In the genomic region with DNA sequence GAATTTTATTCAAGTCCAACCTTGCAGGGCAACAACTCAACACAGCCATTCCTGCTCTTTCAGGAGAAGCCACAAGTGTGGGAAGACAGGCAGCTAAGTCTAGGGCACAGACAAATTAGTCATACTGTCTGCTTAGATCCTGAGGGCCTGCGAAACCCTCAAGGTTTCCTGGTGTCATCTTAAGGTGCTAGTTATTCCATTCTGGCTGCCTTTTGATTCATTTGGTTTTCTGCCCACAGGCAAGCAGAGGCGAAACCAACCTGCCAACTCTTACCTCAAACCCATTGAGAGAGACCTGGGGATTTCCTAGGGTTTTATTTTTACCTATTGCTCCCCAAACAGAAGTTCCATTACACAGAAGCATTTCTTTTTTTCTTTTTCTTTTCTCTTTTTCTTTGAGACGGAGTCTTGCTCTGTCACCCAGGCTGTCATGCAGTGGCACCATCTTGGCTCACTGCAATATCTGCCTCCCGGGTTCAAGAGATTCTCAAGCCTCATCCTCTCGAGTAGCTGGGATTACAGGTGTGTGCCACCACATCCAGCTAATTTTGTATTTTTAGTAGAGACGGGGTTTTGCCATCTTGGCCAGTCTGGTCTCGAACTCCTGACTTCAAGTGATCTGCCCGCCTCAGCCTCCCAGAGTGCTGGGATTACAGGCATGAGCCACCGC, we compare ENCODE assay signal across 11 cellular contexts. TPM values are rescaled to one million over a fixed set of nuclear protein-coding genes. Genes with fewer than 3 reads are reported as not detected.
DNase-seq lines count a peak whose midpoint lies in the region; ATAC-seq and TF ChIP-seq lines count a peak whose summit lies in the region.
"Had no signal": no experiment of that assay in that cellular context is flagged by ENCODE, and none has a peak within 500 bp of the region (broad histone marks: within the 10 kb centered on the region; RNA-seq: fewer than 3 reads in every experiment).

No MANE protein-coding gene starts in this region.

- no peak for TF ChIP-seq CTCF in prostate gland (IDR thresholded peaks at IDR 0.05)

- H3K36me3 Mint-ChIP-seq in activated T-helper 2 cell treated with anti-CD3 and anti-CD28 coated beads, Interferon-gamma antibody, Interleukin-2, Interleukin-4, amounts not matched to agents 10 μg/mL and 5 μg/mL and 100 μg/mL, durations not matched to agents 14 hours and 24 hours and 36 hours (ENCODE audit: low read depth) = no peaks in the 10 kb centered on the region

- intact Hi-C loops in activated T-helper 2 cell treated with anti-CD3 and anti-CD28 coated beads, Interferon-gamma antibody, Interleukin-2, Interleukin-4, amounts not matched to agents 10 μg/mL and 5 μg/mL and 100 μg/mL, durations not matched to agents 14 hours and 24 hours and 36 hours (cut with micrococcal nuclease) = loop anchor here (1.0 to 5.0 kb wide), 6 partner anchors 39 to 407 kb away; partner anchors contain the start of genes AGFG1 and MFF
- intact Hi-C loops in prostate gland (cut with DNase I) (no loop called here), Right ventricle myocardium superior (cut with DNase I) (no loop called here)

- ATAC-seq in GM19463 (IDR thresholded peaks at IDR 0.05; ENCODE audit: unreplicated experiment) (peak; percentile 80), HG03520 (IDR thresholded peaks at IDR 0.05; ENCODE audit: unreplicated experiment) (peak; percentile 64), Right ventricle myocardium superior (ENCODE audit: poor library complexity) (no peak)

- 85% methylated on average over 9 of the region's 9 CpGs for WGBS in prostate gland

- no peak for TF ChIP-seq POLR2A in prostate gland (IDR thresholded peaks at IDR 0.05)

- H3K9me3 Mint-ChIP-seq in activated T-helper 2 cell treated with anti-CD3 and anti-CD28 coated beads, Interferon-gamma antibody, Interleukin-2, Interleukin-4, amounts not matched to agents 10 μg/mL and 5 μg/mL and 100 μg/mL, durations not matched to agents 14 hours and 24 hours and 36 hours = no peaks in the 10 kb centered on the region

- no peaks in the 10 kb centered on the region for H3K9me3 ChIP-seq in prostate gland

- H3K4me3 ChIP-seq in prostate gland = no peak overlapping the region

- H3K4me1 ChIP-seq in prostate gland (replicated peaks) = no peaks in the 10 kb centered on the region

- H3K27ac ChIP-seq in prostate gland = no peak overlapping the region
- H3K27ac ChIP-seq: C4-2B had no signal

- H3K36me3 ChIP-seq in prostate gland = no peaks in the 10 kb centered on the region

- no peaks in the 10 kb centered on the region for H3K27me3 ChIP-seq in prostate gland (replicated peaks; ENCODE audit: insufficient read depth)

- peak overlapping the region; percentile 37 for H3K4me3 Mint-ChIP-seq in activated T-helper 2 cell treated with anti-CD3 and anti-CD28 coated beads, Interferon-gamma antibody, Interleukin-2, Interleukin-4, amounts not matched to agents 10 μg/mL and 5 μg/mL and 100 μg/mL, durations not matched to agents 14 hours and 24 hours and 36 hours (ENCODE audit: low read depth)

- H3K27me3 Mint-ChIP-seq in activated T-helper 2 cell treated with anti-CD3 and anti-CD28 coated beads, Interferon-gamma antibody, Interleukin-2, Interleukin-4, amounts not matched to agents 10 μg/mL and 5 μg/mL and 100 μg/mL, durations not matched to agents 14 hours and 24 hours and 36 hours (ENCODE audit: low read depth) = no peaks in the 10 kb centered on the region

- peak; percentile 74 for DNase-seq in A172 (ENCODE audit: low spot score)
- DNase-seq in activated T-helper 2 cell treated with anti-CD3 and anti-CD28 coated beads, Interferon-gamma antibody, Interleukin-2, Interleukin-4, amounts not matched to agents 10 μg/mL and 5 μg/mL and 100 μg/mL, durations not matched to agents 14 hours and 24 hours and 36 hours (ENCODE audit: low spot score) = peak; percentile 18
- peak; percentile 62 to 70 for DNase-seq in stimulated activated CD4-positive, alpha-beta T cell treated with anti-CD3 and anti-CD28 coated beads, Interleukin-2, amount 100 ng/mL, for 24 hours
- no peak for DNase-seq in SIG-M5 (lab: John Stamatoyannopoulos, UW)
- DNase-seq in prostate gland (ENCODE audit: low spot score) = no peak
- no peak for DNase-seq in Right ventricle myocardium superior

- H3K27ac Mint-ChIP-seq in activated T-helper 2 cell treated with anti-CD3 and anti-CD28 coated beads, Interferon-gamma antibody, Interleukin-2, Interleukin-4, amounts not matched to agents 10 μg/mL and 5 μg/mL and 100 μg/mL, durations not matched to agents 14 hours and 24 hours and 36 hours = peak overlapping the region; percentile 84

- H3K4me1 Mint-ChIP-seq in activated T-helper 2 cell treated with anti-CD3 and anti-CD28 coated beads, Interferon-gamma antibody, Interleukin-2, Interleukin-4, amounts not matched to agents 10 μg/mL and 5 μg/mL and 100 μg/mL, durations not matched to agents 14 hours and 24 hours and 36 hours (ENCODE audit: low read depth) = peaks cover 53% of the 10 kb centered on the region

RNA-seq across cellular contexts. Expression of gene SCYGR1, which starts 23.7 kb away (rescaled TPM):
- total RNA-seq in A172 (2014; rRNA removed; shearing (Covaris generic)) = not detected in 2 replicates
- total RNA-seq in activated T-helper 2 cell treated with anti-CD3 and anti-CD28 coated beads, Interferon-gamma antibody, Interleukin-2, Interleukin-4, amounts not matched to agents 10 μg/mL and 5 μg/mL and 100 μg/mL, durations not matched to agents 14 hours and 24 hours and 36 hours = not detected in 2 replicates
- total RNA-seq in prostate gland (not detected), Right ventricle myocardium superior (not detected)
- total RNA-seq: activated CD8-positive, alpha-beta memory T cell treated with anti-CD3 and anti-CD28 coated beads for 36 hours; skeletal muscle tissue had no signal

RNA-seq across cellular contexts. Expression of gene TM4SF20, which starts 32.3 kb away (rescaled TPM):
- not detected in 2 replicates for total RNA-seq in A172 (2014; rRNA removed; shearing (Covaris generic))
- not detected in 2 replicates for total RNA-seq in activated T-helper 2 cell treated with anti-CD3 and anti-CD28 coated beads, Interferon-gamma antibody, Interleukin-2, Interleukin-4, amounts not matched to agents 10 μg/mL and 5 μg/mL and 100 μg/mL, durations not matched to agents 14 hours and 24 hours and 36 hours
- total RNA-seq in prostate gland (not detected), Right ventricle myocardium superior (not detected)
- total RNA-seq: activated CD8-positive, alpha-beta memory T cell treated with anti-CD3 and anti-CD28 coated beads for 36 hours; skeletal muscle tissue had no signal

Comparison
In these comparisons a context has a peak if more than half of its experiments do, and no peak if none do; other contexts are left out.
1. DNase-seq: peak in A172 (single experiment), activated T-helper 2 cell treated with anti-CD3 and anti-CD28 coated beads, Interferon-gamma antibody, Interleukin-2, Interleukin-4, amounts not matched to agents 10 μg/mL and 5 μg/mL and 100 μg/mL, durations not matched to agents 14 hours and 24 hours and 36 hours (single experiment) and stimulated activated CD4-positive, alpha-beta T cell treated with anti-CD3 and anti-CD28 coated beads, Interleukin-2, amount 100 ng/mL, for 24 hours (2 of 2); none in SIG-M5 (single experiment), prostate gland (single experiment) and Right ventricle myocardium superior (single experiment).